In the genomic region with DNA sequence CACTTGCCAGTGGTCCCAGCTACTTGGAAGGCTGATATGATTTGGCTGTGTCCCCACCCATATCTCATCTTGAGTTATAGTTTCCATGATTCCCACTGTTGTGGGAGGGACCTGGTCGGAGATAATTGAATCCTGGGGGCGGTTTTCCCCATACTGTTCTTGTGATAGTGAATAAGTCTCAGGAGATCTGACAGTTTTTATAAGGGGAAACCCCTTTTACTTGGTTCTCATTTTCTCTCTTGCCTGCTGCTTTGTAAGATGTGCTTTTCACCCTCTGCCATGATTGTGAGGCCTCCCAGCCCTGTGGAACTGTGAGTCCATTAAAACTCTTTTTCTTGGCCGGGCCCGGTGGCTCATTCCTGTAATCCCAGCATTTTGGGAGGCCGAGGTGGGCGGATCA, we compare ENCODE assay signal across 29 cellular contexts.
"Had no signal": no experiment of that assay in that cellular context is flagged by ENCODE, and none has a peak within 500 bp of the region (broad histone marks: within the 10 kb centered on the region; RNA-seq: fewer than 3 reads in every experiment).

No MANE protein-coding gene starts in this region.

- H3K9me2 ChIP-seq: SK-N-SH had no signal

- DNase-seq: activated CD4-positive, alpha-beta T cell treated with anti-CD3 and anti-CD28 coated beads for 36 hours; activated CD4-positive, alpha-beta T cell treated with anti-CD3 and anti-CD28 coated beads, Interleukin-2, amount 10 ng/mL, durations not matched to agents 7 days and 5 days; activated CD4-positive, alpha-beta T cell treated with anti-CD3 and anti-CD28 coated beads, Interleukin-2, amount 50 U/mL, for 48 hours; activated CD8-positive, alpha-beta T cell treated with anti-CD3 and anti-CD28 coated beads, Interleukin-2, amount 10 ng/mL, durations not matched to agents 7 days and 5 days; activated gamma-delta T cell; activated naive CD4-positive, alpha-beta T cell treated with Interleukin-2 at 50 U/mL for 16 hours; activated T-cell treated with anti-CD3 and anti-CD28 coated beads, Interleukin-2, amount 50 U/mL, for 24 hours; anterior cingulate cortex; caudate nucleus; cerebellar nuclear complex; NCI-H1092 treated with DMSO at 0.1 percent for 48 hours; NCI-H1417; NCI-H1930; NCI-H2081 treated with DMSO at 0.1 percent for 48 hours; NCI-H226; NCI-H446 treated with DMSO at 0.1 percent for 48 hours; NCI-H524; PC-3; Peyer's patch; RPMI8226; SHP77 treated with DMSO at 0.1 percent for 48 hours; SK-N-SH had no signal

- H3K4me2 ChIP-seq: SK-N-SH had no signal

- ATAC-seq: activated CD4-positive, alpha-beta T cell treated with anti-CD3 and anti-CD28 coated beads for 36 hours; activated CD4-positive, CD25-positive, alpha-beta regulatory T cell treated with anti-CD3 and anti-CD28 coated beads, Interleukin-2, amount 50 U/mL, for 24 hours; activated CD8-positive, alpha-beta T cell treated with anti-CD3 and anti-CD28 coated beads, Interleukin-2, amount 10 ng/mL, durations not matched to agents 7 days and 5 days; PC-3 had no signal

- H3K9me3 Mint-ChIP-seq: activated T-helper 2 cell treated with anti-CD3 and anti-CD28 coated beads, Interferon-gamma antibody, Interleukin-2, Interleukin-4, amounts not matched to agents 10 μg/mL and 5 μg/mL and 100 μg/mL, durations not matched to agents 14 hours and 24 hours and 36 hours; brain; T-helper 1 cell treated with Interleukin-12 subunit alpha and Interleukin-12 subunit beta and Interleukin-4 antibody, amounts not matched to agents 30 μg/mL and 1 μg/mL, for 36 hours; T-helper 2 cell treated with Interferon-gamma antibody and Interleukin-4, amounts not matched to agents 5 μg/mL and 100 μg/mL, for 36 hours had no signal

- H3K4me3 Mint-ChIP-seq: activated CD4-positive, alpha-beta T cell treated with anti-CD3 and anti-CD28 coated beads for 36 hours; activated CD4-positive, alpha-beta T cell treated with anti-CD3 and anti-CD28 coated beads, Interleukin-2, amount 10 ng/mL, durations not matched to agents 7 days and 5 days; activated CD8-positive, alpha-beta T cell treated with anti-CD3 and anti-CD28 coated beads, Interleukin-2, amount 10 ng/mL, durations not matched to agents 7 days and 5 days; activated naive CD4-positive, alpha-beta T cell treated with anti-CD3 and anti-CD28 coated beads, Interleukin-2, amount 50 U/mL, for 24 hours; activated T-cell treated with anti-CD3 and anti-CD28 coated beads, Interleukin-2, amount 50 U/mL, for 24 hours; brain; T-helper 1 cell treated with Interleukin-12 subunit alpha and Interleukin-12 subunit beta and Interleukin-4 antibody, amounts not matched to agents 30 μg/mL and 1 μg/mL, for 36 hours; T-helper 2 cell treated with Interferon-gamma antibody and Interleukin-4, amounts not matched to agents 5 μg/mL and 100 μg/mL, for 36 hours had no signal

- H3K9ac ChIP-seq: SK-N-SH had no signal

- H3K9me3 ChIP-seq: Peyer's patch, SJSA1, SK-N-SH had no signal

- H3K4me1 Mint-ChIP-seq: activated CD4-positive, alpha-beta T cell treated with anti-CD3 and anti-CD28 coated beads for 36 hours; activated CD4-positive, alpha-beta T cell treated with anti-CD3 and anti-CD28 coated beads, Interleukin-2, amount 10 ng/mL, durations not matched to agents 7 days and 5 days; activated naive CD4-positive, alpha-beta T cell treated with anti-CD3 and anti-CD28 coated beads, Interleukin-2, amount 50 U/mL, for 24 hours had no signal

- H3K36me3 Mint-ChIP-seq: brain had no signal

- H3K36me3 ChIP-seq: Peyer's patch, SJSA1 had no signal

- H3K27me3 Mint-ChIP-seq: activated CD4-positive, alpha-beta T cell treated with anti-CD3 and anti-CD28 coated beads, Interleukin-2, amount 10 ng/mL, durations not matched to agents 7 days and 5 days; activated T-cell treated with anti-CD3 and anti-CD28 coated beads, Interleukin-2, amount 50 U/mL, for 24 hours; brain had no signal

- H3K4me3 ChIP-seq: Peyer's patch, SJSA1 had no signal

- H3K27me3 ChIP-seq: Peyer's patch, SJSA1 had no signal

- H3K4me1 ChIP-seq: Peyer's patch had no signal

- H3K27ac Mint-ChIP-seq: activated CD4-positive, alpha-beta T cell treated with anti-CD3 and anti-CD28 coated beads for 36 hours; activated CD4-positive, alpha-beta T cell treated with anti-CD3 and anti-CD28 coated beads, Interleukin-2, amount 10 ng/mL, durations not matched to agents 7 days and 5 days; activated CD8-positive, alpha-beta T cell treated with anti-CD3 and anti-CD28 coated beads, Interleukin-2, amount 10 ng/mL, durations not matched to agents 7 days and 5 days; activated naive CD4-positive, alpha-beta T cell treated with anti-CD3 and anti-CD28 coated beads, Interleukin-2, amount 50 U/mL, for 24 hours; activated T-cell treated with anti-CD3 and anti-CD28 coated beads, Interleukin-2, amount 50 U/mL, for 24 hours; activated T-helper 2 cell treated with anti-CD3 and anti-CD28 coated beads, Interferon-gamma antibody, Interleukin-2, Interleukin-4, amounts not matched to agents 10 μg/mL and 5 μg/mL and 100 μg/mL, durations not matched to agents 14 hours and 24 hours and 36 hours; brain; T-helper 1 cell treated with Interleukin-12 subunit alpha and Interleukin-12 subunit beta and Interleukin-4 antibody, amounts not matched to agents 30 μg/mL and 1 μg/mL, for 36 hours; T-helper 2 cell treated with Interferon-gamma antibody and Interleukin-4, amounts not matched to agents 5 μg/mL and 100 μg/mL, for 36 hours had no signal

- H3K27ac ChIP-seq: Peyer's patch, SJSA1 had no signal
